In the genomic region with DNA sequence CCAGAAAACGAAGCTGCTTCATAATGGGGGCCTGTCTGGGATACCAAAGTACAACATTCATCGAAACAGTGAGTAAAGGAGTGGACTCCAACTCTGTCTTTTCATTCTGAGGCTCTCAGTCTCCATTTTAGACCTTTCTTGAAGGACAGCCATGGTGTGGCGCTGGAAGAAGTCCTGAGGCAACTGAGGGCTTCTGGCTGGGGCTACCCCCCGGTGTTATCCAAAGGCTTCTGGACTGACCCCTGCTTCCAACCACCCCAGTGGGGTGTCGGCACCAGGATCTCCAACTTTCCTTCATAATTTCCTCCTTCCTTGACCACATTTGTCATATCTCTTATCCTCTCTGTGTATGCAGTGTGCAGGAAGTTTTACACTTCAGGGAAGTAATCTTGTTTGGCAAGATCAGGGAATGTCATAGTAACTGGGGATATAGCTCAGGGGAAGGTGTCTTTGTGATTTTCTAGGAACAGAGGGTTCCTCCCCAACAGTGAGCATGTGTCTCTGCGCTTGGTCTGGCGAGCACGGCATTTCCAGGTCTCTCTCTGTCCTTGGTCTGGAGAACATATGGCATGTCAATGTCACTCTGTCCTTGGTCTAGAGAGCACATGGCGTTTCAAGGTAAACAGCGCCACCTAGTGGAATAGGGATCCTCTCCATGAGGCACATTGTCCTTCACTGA, we compare ENCODE assay signal across 8 cellular contexts. TPM values are rescaled to one million over a fixed set of nuclear protein-coding genes. Genes with fewer than 3 reads are reported as not detected.
DNase-seq lines count a peak whose midpoint lies in the region; ATAC-seq lines count a peak whose summit lies in the region.

No MANE protein-coding gene starts in this region.

- WGBS in right cardiac atrium, result 51% methylated on average over 10 of the region's 10 CpGs

- H3K9me3 ChIP-seq in right cardiac atrium (ENCODE audit: control insufficient read depth, low read length), result no peaks in the 10 kb centered on the region

- intact Hi-C loops in right cardiac atrium (cut with DNase I), result no loop called here

- ATAC-seq in right cardiac atrium (peak; percentile 76 to 87), HG03565 (IDR thresholded peaks at IDR 0.05; ENCODE audit: unreplicated experiment) (no peak)

- no peak overlapping the region for H3K27ac ChIP-seq in right cardiac atrium (ENCODE audit: low read length)

- no peak overlapping the region for H3K4me3 ChIP-seq in right cardiac atrium (ENCODE audit: low read length)

- H3K27me3 ChIP-seq in right cardiac atrium (ENCODE audit: control insufficient read depth, insufficient read depth), result no peaks in the 10 kb centered on the region

- DNase-seq in GM04504 (ENCODE audit: low read depth) (peak; percentile 50), NCI-H1092 (lab: John Stamatoyannopoulos, UW) (peak; percentile 53), T-helper 1 cell (peak; percentile 31 to 76 (median 67)), right cardiac atrium (peak in 2 of 3 donors; percentile 38 to 71), middle frontal gyrus (ENCODE audit: extremely low spot score, low spot score) (no peak)
- DNase-seq in activated naive CD8-positive, alpha-beta T cell treated with anti-CD3 and anti-CD28 coated beads, Interleukin-2, amount 50 U/mL, for 16 hours (ENCODE audit: low read depth, low spot score), result peak; percentile 47
- DNase-seq in stimulated activated CD4-positive, alpha-beta T cell treated with anti-CD3 and anti-CD28 coated beads, Interleukin-15, amount 100 ng/mL, for 24 hours, result peak; percentile 80

- H3K4me1 ChIP-seq in right cardiac atrium (ENCODE audit: control insufficient read depth, insufficient read depth, low read length), result no peaks in the 10 kb centered on the region

RNA-seq across cellular contexts. Expression of a gene that starts 19.4 kb away (rescaled TPM):
- total RNA-seq in right cardiac atrium, result 10 to 100 TPM; 40.4 to 56.0 (median 48.6) TPM
- 37.1 TPM for polyA plus RNA-seq in right cardiac atrium

RNA-seq across cellular contexts. Expression of a gene that starts 51.2 kb away (rescaled TPM):
- total RNA-seq in right cardiac atrium, result under 1 TPM in 3 of 4 donors, not detected in 1; 0.03 TPM
- 0.02 TPM for polyA plus RNA-seq in right cardiac atrium

RNA-seq across cellular contexts. Expression of a gene that starts 51.3 kb away (rescaled TPM):
- total RNA-seq in right cardiac atrium, result 1 to 10 TPM; 1.1 to 2.7 (median 1.8) TPM
- polyA plus RNA-seq in right cardiac atrium, result 1.5 TPM

RNA-seq across cellular contexts. Expression of a gene that starts 51.4 kb away (rescaled TPM):
- total RNA-seq in right cardiac atrium, result 1 to 10 TPM; 2.0 to 5.3 (median 3.6) TPM
- polyA plus RNA-seq in right cardiac atrium, result 3.5 TPM
